In the genomic region with DNA sequence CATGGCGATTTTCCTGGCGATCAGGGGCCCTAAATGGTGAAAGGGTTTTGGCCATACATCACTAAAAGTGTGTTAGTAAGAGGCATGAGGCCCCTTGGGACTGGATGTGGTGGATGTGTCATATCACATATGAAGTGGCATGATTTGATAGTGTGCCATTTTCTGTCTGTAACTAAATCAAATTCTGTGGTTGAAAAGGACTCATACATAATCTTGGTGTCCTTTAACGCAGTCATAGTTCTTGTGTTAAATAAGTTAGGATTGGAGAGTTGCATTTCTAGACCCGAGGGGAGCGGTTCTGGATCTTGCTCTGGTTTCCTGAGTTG, we compare ENCODE assay signal across 22 cellular contexts.
A peak's percentile ranks its signal among the peaks of the same experiment; 100 is the strongest.
DNase-seq lines count a peak whose midpoint lies in the region; ATAC-seq and TF ChIP-seq lines count a peak whose summit lies in the region.
"Had no signal": no experiment of that assay in that cellular context is flagged by ENCODE, and none has a peak within 500 bp of the region (broad histone marks: within the 10 kb centered on the region; RNA-seq: fewer than 3 reads in every experiment).

No MANE protein-coding gene starts in this region.

- TF ChIP-seq CTCF in OCI-LY7 (conservative IDR thresholded peaks at IDR 0.05; ENCODE audit: low read length) = no peak
- TF ChIP-seq CTCF in osteocyte (IDR thresholded peaks at IDR 0.05) = no peak

- peak overlapping the region; percentile 35 for H3K4me3 ChIP-seq in OCI-LY7 (ENCODE audit: low read depth, low read length, poor library complexity, severe bottlenecking)
- H3K4me3 ChIP-seq: MG63, sigmoid colon had no signal

- H2AFZ ChIP-seq in OCI-LY7 (ENCODE audit: low read length) = peak overlapping the region; percentile 3; the same call in 1 of the 2 replicates

- H3K27me3 Mint-ChIP-seq in activated T-cell treated with anti-CD3 and anti-CD28 coated beads, Interleukin-2, amount 50 U/mL, for 24 hours = no peaks in the 10 kb centered on the region
- no peaks in the 10 kb centered on the region for H3K27me3 Mint-ChIP-seq in stimulated activated naive B cell treated with anti-CD40 and anti-IgM and Interleukin-4, amounts not matched to agents 10 μg/mL and 1 μg/mL and 100 μg/mL, for 72 hours
- H3K27me3 Mint-ChIP-seq in osteocyte (ENCODE audit: unreplicated experiment) = no peaks in the 10 kb centered on the region
- H3K27me3 Mint-ChIP-seq: T-cell, type B pancreatic cell had no signal

- CTCF ChIA-PET in OCI-LY7 (lab: Charles Lee; ENCODE audit: unreplicated experiment) = no interaction called here

- no peaks in the 10 kb centered on the region for H3K79me2 ChIP-seq in OCI-LY7 (ENCODE audit: insufficient read depth, low read depth, low read length)

- no peaks in the 10 kb centered on the region for H3K36me3 ChIP-seq in OCI-LY7 (ENCODE audit: insufficient read depth, low read length)
- H3K36me3 ChIP-seq: MG63, sigmoid colon, WERI-Rb-1 had no signal

- peak overlapping the region; percentile 16 for H3K27ac Mint-ChIP-seq in activated T-cell treated with anti-CD3 and anti-CD28 coated beads, Interleukin-2, amount 50 U/mL, for 24 hours
- H3K27ac Mint-ChIP-seq in stimulated activated naive B cell treated with anti-CD40 and anti-IgM and Interleukin-4, amounts not matched to agents 10 μg/mL and 1 μg/mL and 100 μg/mL, for 72 hours = peak overlapping the region; percentile 53
- H3K27ac Mint-ChIP-seq in osteocyte (ENCODE audit: unreplicated experiment) = no peak overlapping the region
- H3K27ac Mint-ChIP-seq: T-cell, type B pancreatic cell had no signal

- POLR2A ChIA-PET in OCI-LY7 (lab: Charles Lee) = interaction anchor here (0.8 to 1.7 kb wide), 6 partner anchors 8 to 75 kb away, joined by 3 to 13 read pairs (median 4); no protein-coding TSS in a partner anchor

- H3K4me2 ChIP-seq in OCI-LY7 (ENCODE audit: low read length) = peak overlapping the region; percentile 65

- BruUV-seq in OCI-LY7 (replicated peaks; lab: Mats Ljungman, UMichigan) = no TSS peak

- intact Hi-C loops in OCI-LY7 (cut with micrococcal nuclease; ENCODE audit: unreplicated experiment) = loop anchor here (5.0 kb wide), 1 partner anchor 73 kb away; no protein-coding TSS in a partner anchor

- H3K4me3 Mint-ChIP-seq in activated T-cell treated with anti-CD3 and anti-CD28 coated beads, Interleukin-2, amount 50 U/mL, for 24 hours = no peak overlapping the region
- peak overlapping the region; percentile 63 to 71 for H3K4me3 Mint-ChIP-seq in stimulated activated naive B cell treated with anti-CD40 and anti-IgM and Interleukin-4, amounts not matched to agents 10 μg/mL and 1 μg/mL and 100 μg/mL, for 72 hours
- H3K4me3 Mint-ChIP-seq in osteocyte (ENCODE audit: unreplicated experiment) = no peak overlapping the region
- H3K4me3 Mint-ChIP-seq: T-cell, type B pancreatic cell had no signal

- H3K9me3 Mint-ChIP-seq in activated T-cell treated with anti-CD3 and anti-CD28 coated beads, Interleukin-2, amount 50 U/mL, for 24 hours = no peaks in the 10 kb centered on the region
- no peaks in the 10 kb centered on the region for H3K9me3 Mint-ChIP-seq in stimulated activated naive B cell treated with anti-CD40 and anti-IgM and Interleukin-4, amounts not matched to agents 10 μg/mL and 1 μg/mL and 100 μg/mL, for 72 hours
- H3K9me3 Mint-ChIP-seq in osteocyte (ENCODE audit: unreplicated experiment) = no peaks in the 10 kb centered on the region
- H3K9me3 Mint-ChIP-seq: T-cell, type B pancreatic cell had no signal

- DNase-seq in activated T-cell treated with anti-CD3 and anti-CD28 coated beads, Interleukin-2, amount 50 U/mL, for 24 hours = no peak
- no peak for DNase-seq in activated T-cell treated with anti-CD3 and anti-CD28 coated beads for 4 hours
- DNase-seq in OCI-LY7 (ENCODE audit: low spot score) = no peak
- DNase-seq in stimulated activated naive B cell treated with anti-CD40 and anti-IgM and Interleukin-4, amounts not matched to agents 10 μg/mL and 1 μg/mL and 100 μg/mL, for 72 hours = peak; percentile 55
- no peak for DNase-seq in osteocyte (ENCODE audit: extremely low spot score, unreplicated experiment)
- DNase-seq in NCI-H2196 treated with DMSO at 0.1 percent for 48 hours (lab: John Stamatoyannopoulos, UW; ENCODE audit: unreplicated experiment) = no peak
- no peak for DNase-seq in hepatic stellate cell (ENCODE audit: low spot score)
- DNase-seq: ACHN; activated CD8-positive, alpha-beta memory T cell treated with anti-CD3 and anti-CD28 coated beads, Interleukin-2, amount 50 U/mL, for 48 hours; caudate nucleus; effector CD8-positive, alpha-beta T cell; left colon; MG63; NCI-H2081 treated with DMSO at 0.1 percent for 48 hours; NCI-H774; RPMI8226; sigmoid colon; stimulated activated CD4-positive, alpha-beta T cell treated with anti-CD3 and anti-CD28 coated beads, Interleukin-4, amount 100 ng/mL, for 4 hours; T-cell; WERI-Rb-1 had no signal

- peaks cover 11% of the 10 kb centered on the region for H3K4me1 Mint-ChIP-seq in activated T-cell treated with anti-CD3 and anti-CD28 coated beads, Interleukin-2, amount 50 U/mL, for 24 hours (ENCODE audit: low read depth)
- H3K4me1 Mint-ChIP-seq in stimulated activated naive B cell treated with anti-CD40 and anti-IgM and Interleukin-4, amounts not matched to agents 10 μg/mL and 1 μg/mL and 100 μg/mL, for 72 hours = peaks cover 12 to 32% of the 10 kb centered on the region in 2 donors
- no peaks in the 10 kb centered on the region for H3K4me1 Mint-ChIP-seq in osteocyte (ENCODE audit: unreplicated experiment)

- H3K36me3 Mint-ChIP-seq in activated T-cell treated with anti-CD3 and anti-CD28 coated beads, Interleukin-2, amount 50 U/mL, for 24 hours (ENCODE audit: low read depth) = no peaks in the 10 kb centered on the region
- peaks cover 0 to 5% of the 10 kb centered on the region in 2 donors for H3K36me3 Mint-ChIP-seq in stimulated activated naive B cell treated with anti-CD40 and anti-IgM and Interleukin-4, amounts not matched to agents 10 μg/mL and 1 μg/mL and 100 μg/mL, for 72 hours
- H3K36me3 Mint-ChIP-seq in osteocyte (ENCODE audit: unreplicated experiment) = no peaks in the 10 kb centered on the region
- H3K36me3 Mint-ChIP-seq: T-cell, type B pancreatic cell had no signal

- no peaks in the 10 kb centered on the region for H3K9me2 ChIP-seq in OCI-LY7 (ENCODE audit: insufficient read depth, low read length)

- peak overlapping the region; percentile 83 for H3K27ac ChIP-seq in OCI-LY7 (ENCODE audit: low read depth, low read length, poor library complexity, severe bottlenecking)
- H3K27ac ChIP-seq: sigmoid colon, WERI-Rb-1 had no signal

- ATAC-seq in HG02938 (IDR thresholded peaks at IDR 0.05; ENCODE audit: unreplicated experiment) = peak; percentile 57
- ATAC-seq in stimulated activated naive B cell treated with anti-CD40 and anti-IgM and Interleukin-4, amounts not matched to agents 10 μg/mL and 1 μg/mL and 100 μg/mL, for 72 hours (replicated peaks) = peak; percentile 97
- ATAC-seq: left colon, T-cell had no signal

- H3K4me1 ChIP-seq in OCI-LY7 (ENCODE audit: insufficient read depth, low read length, poor library complexity, severe bottlenecking) = peaks cover 36% of the 10 kb centered on the region
- H3K4me1 ChIP-seq: sigmoid colon had no signal

- no peaks in the 10 kb centered on the region for H3K9me3 ChIP-seq in OCI-LY7 (ENCODE audit: low read length)
- H3K9me3 ChIP-seq: MG63, sigmoid colon had no signal

- no peaks in the 10 kb centered on the region for H4K20me1 ChIP-seq in OCI-LY7 (ENCODE audit: insufficient read depth, low read length)

Comparison
In these comparisons a context has a peak if more than half of its experiments do, and no peak if none do; other contexts are left out.
1. H3K4me3 Mint-ChIP-seq: peak in stimulated activated naive B cell treated with anti-CD40 and anti-IgM and Interleukin-4, amounts not matched to agents 10 μg/mL and 1 μg/mL and 100 μg/mL, for 72 hours (2 of 2); none in activated T-cell treated with anti-CD3 and anti-CD28 coated beads, Interleukin-2, amount 50 U/mL, for 24 hours (single experiment) and osteocyte (single experiment).